7 cellular contexts compared by ENCODE assay signal in the genomic region with DNA sequence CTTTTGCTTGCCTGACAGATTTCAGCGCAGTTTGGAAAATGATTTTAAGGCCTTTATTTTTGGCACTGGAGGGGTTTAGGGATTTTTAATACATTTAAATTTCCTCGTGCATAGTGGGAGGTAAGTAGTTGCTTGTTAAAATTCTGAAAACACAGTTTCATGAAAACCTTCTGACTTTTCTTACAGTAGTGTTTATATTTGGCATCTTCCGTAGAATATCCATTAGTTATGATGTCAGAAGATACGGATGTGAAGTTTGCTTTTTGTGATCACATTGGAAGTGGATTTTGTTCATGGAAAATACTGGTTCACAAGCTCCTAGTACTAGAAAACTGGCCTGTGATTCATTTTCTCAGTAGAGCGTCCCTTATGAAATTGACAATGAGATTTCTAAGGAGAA. TPM values are rescaled to one million over a fixed set of nuclear protein-coding genes. Genes with fewer than 3 reads are reported as not detected.
DNase-seq lines count a peak whose midpoint lies in the region; ATAC-seq and TF ChIP-seq lines count a peak whose summit lies in the region.

No MANE protein-coding gene starts in this region.

- peak overlapping the region; percentile 79 for H3K27ac Mint-ChIP-seq in activated CD8-positive, alpha-beta T cell treated with anti-CD3 and anti-CD28 coated beads, Interleukin-2, amount 10 ng/mL, durations not matched to agents 7 days and 5 days
- no peak overlapping the region for H3K27ac Mint-ChIP-seq in stimulated activated naive B cell treated with anti-CD40 and anti-IgM and Interleukin-4, amounts not matched to agents 10 μg/mL and 1 μg/mL and 100 μg/mL, for 72 hours

- H3K27ac ChIP-seq in iPS-18a (ENCODE audit: low read length) (no peak overlapping the region), tibial nerve (peak overlapping the region in 2 of 4 donors; percentile 91 to 93)

- H3K4me3 ChIP-seq in HFF-Myc (replicated peaks; ENCODE audit: low read depth, low read length) = peak overlapping the region; percentile 81
- peak overlapping the region; percentile 97 for H3K4me3 ChIP-seq in iPS-18a (ENCODE audit: low read length)
- peak overlapping the region in 2 of 4 donors; percentile 86 to 98 for H3K4me3 ChIP-seq in tibial nerve

- ATAC-seq in activated CD8-positive, alpha-beta T cell treated with anti-CD3 and anti-CD28 coated beads, Interleukin-2, amount 10 ng/mL, durations not matched to agents 7 days and 5 days = no peak
- no peak for ATAC-seq in stimulated activated naive B cell treated with anti-CD40 and anti-IgM and Interleukin-4, amounts not matched to agents 10 μg/mL and 1 μg/mL and 100 μg/mL, for 72 hours (replicated peaks)

- peak overlapping the region; percentile 75 for H3K9ac ChIP-seq in iPS-18a (ENCODE audit: low read length)

- no peaks in the 10 kb centered on the region for H3K36me3 ChIP-seq in iPS-18a (ENCODE audit: control insufficient read depth, low read depth, low read length)
- H3K36me3 ChIP-seq in tibial nerve = no peaks in the 10 kb centered on the region

- TF ChIP-seq EP300 in tibial nerve (IDR thresholded peaks at IDR 0.05) = no peak

- H3K9me3 ChIP-seq in iPS-18a (ENCODE audit: control insufficient read depth, low read depth, low read length) = no peaks in the 10 kb centered on the region
- no peaks in the 10 kb centered on the region for H3K9me3 ChIP-seq in tibial nerve

- peaks cover 8% of the 10 kb centered on the region for H3K4me1 ChIP-seq in iPS-18a (ENCODE audit: control insufficient read depth, low read depth, low read length)
- H3K4me1 ChIP-seq in tibial nerve = peaks cover 0 to 29% (median 0%) of the 10 kb centered on the region in 4 donors

- no peak for TF ChIP-seq CTCF in HFF-Myc (IDR thresholded peaks at IDR 0.05; ENCODE audit: low read depth, low read length, missing control alignments)
- no peak for TF ChIP-seq CTCF in tibial nerve (IDR thresholded peaks at IDR 0.05)

- DNase-seq in HFF-Myc (ENCODE audit: extremely low read depth, low read depth) (no peak), Kasumi-1 (lab: John Stamatoyannopoulos, UW) (no peak), tibial nerve (ENCODE audit: low spot score in 2 of 2) (no peak), mucosa of gallbladder (ENCODE audit: low spot score) (no peak)
- DNase-seq in activated CD8-positive, alpha-beta T cell treated with anti-CD3 and anti-CD28 coated beads, Interleukin-2, amount 10 ng/mL, durations not matched to agents 7 days and 5 days = no peak
- DNase-seq in stimulated activated naive B cell treated with anti-CD40 and anti-IgM and Interleukin-4, amounts not matched to agents 10 μg/mL and 1 μg/mL and 100 μg/mL, for 72 hours = no peak

- H3K36me3 Mint-ChIP-seq in activated CD8-positive, alpha-beta T cell treated with anti-CD3 and anti-CD28 coated beads, Interleukin-2, amount 10 ng/mL, durations not matched to agents 7 days and 5 days (ENCODE audit: low read depth) = peaks cover 10% of the 10 kb centered on the region
- peaks cover 9 to 26% of the 10 kb centered on the region in 2 donors for H3K36me3 Mint-ChIP-seq in stimulated activated naive B cell treated with anti-CD40 and anti-IgM and Interleukin-4, amounts not matched to agents 10 μg/mL and 1 μg/mL and 100 μg/mL, for 72 hours

- POLR2A ChIA-PET in activated CD8-positive, alpha-beta T cell treated with anti-CD3 and anti-CD28 coated beads, Interleukin-2, amount 10 ng/mL, durations not matched to agents 7 days and 5 days (lab: Charles Lee) = interaction anchor here (0.7 kb wide), 1 partner anchor 138 kb away, joined by 3 read pairs; a partner anchor contains a TSS

- H3K27me3 ChIP-seq in iPS-18a (ENCODE audit: control insufficient read depth, insufficient read depth, low read length) = peaks cover 13% of the 10 kb centered on the region
- no peaks in the 10 kb centered on the region for H3K27me3 ChIP-seq in tibial nerve

- peaks cover 51% of the 10 kb centered on the region for H3K4me1 Mint-ChIP-seq in activated CD8-positive, alpha-beta T cell treated with anti-CD3 and anti-CD28 coated beads, Interleukin-2, amount 10 ng/mL, durations not matched to agents 7 days and 5 days (ENCODE audit: low read depth)
- H3K4me1 Mint-ChIP-seq in stimulated activated naive B cell treated with anti-CD40 and anti-IgM and Interleukin-4, amounts not matched to agents 10 μg/mL and 1 μg/mL and 100 μg/mL, for 72 hours = peaks cover 35 to 76% of the 10 kb centered on the region in 2 donors

- 71% methylated on average over 5 of the region's 5 CpGs for WGBS in tibial nerve, 2 donors

- CTCF ChIA-PET in activated CD8-positive, alpha-beta T cell treated with anti-CD3 and anti-CD28 coated beads, Interleukin-2, amount 10 ng/mL, durations not matched to agents 7 days and 5 days (lab: Charles Lee) = no interaction called here

- H3K4me3 Mint-ChIP-seq in activated CD8-positive, alpha-beta T cell treated with anti-CD3 and anti-CD28 coated beads, Interleukin-2, amount 10 ng/mL, durations not matched to agents 7 days and 5 days = peak overlapping the region; percentile 88
- peak overlapping the region; percentile 92 to 100 for H3K4me3 Mint-ChIP-seq in stimulated activated naive B cell treated with anti-CD40 and anti-IgM and Interleukin-4, amounts not matched to agents 10 μg/mL and 1 μg/mL and 100 μg/mL, for 72 hours

- H3K27me3 Mint-ChIP-seq in activated CD8-positive, alpha-beta T cell treated with anti-CD3 and anti-CD28 coated beads, Interleukin-2, amount 10 ng/mL, durations not matched to agents 7 days and 5 days (ENCODE audit: low read depth) = no peaks in the 10 kb centered on the region
- H3K27me3 Mint-ChIP-seq in stimulated activated naive B cell treated with anti-CD40 and anti-IgM and Interleukin-4, amounts not matched to agents 10 μg/mL and 1 μg/mL and 100 μg/mL, for 72 hours = no peaks in the 10 kb centered on the region

- TF ChIP-seq POLR2A in tibial nerve (IDR thresholded peaks at IDR 0.05) = no peak

- no peaks in the 10 kb centered on the region for H3K9me3 Mint-ChIP-seq in activated CD8-positive, alpha-beta T cell treated with anti-CD3 and anti-CD28 coated beads, Interleukin-2, amount 10 ng/mL, durations not matched to agents 7 days and 5 days (ENCODE audit: insufficient read depth)
- H3K9me3 Mint-ChIP-seq in stimulated activated naive B cell treated with anti-CD40 and anti-IgM and Interleukin-4, amounts not matched to agents 10 μg/mL and 1 μg/mL and 100 μg/mL, for 72 hours = no peaks in the 10 kb centered on the region

RNA-seq across cellular contexts. Expression of a gene that starts 1.3 kb away (rescaled TPM):
- total RNA-seq in activated CD8-positive, alpha-beta T cell treated with anti-CD3 and anti-CD28 coated beads, Interleukin-2, amount 10 ng/mL, durations not matched to agents 7 days and 5 days = 10 to 100 TPM; 38.2 to 44.2 TPM
- 10 to 100 TPM; 42.4 to 74.5 (median 49.1) TPM for total RNA-seq in tibial nerve
- total RNA-seq in mucosa of gallbladder = 87.4 TPM
